34 cellular contexts compared by ENCODE assay signal in the genomic region with DNA sequence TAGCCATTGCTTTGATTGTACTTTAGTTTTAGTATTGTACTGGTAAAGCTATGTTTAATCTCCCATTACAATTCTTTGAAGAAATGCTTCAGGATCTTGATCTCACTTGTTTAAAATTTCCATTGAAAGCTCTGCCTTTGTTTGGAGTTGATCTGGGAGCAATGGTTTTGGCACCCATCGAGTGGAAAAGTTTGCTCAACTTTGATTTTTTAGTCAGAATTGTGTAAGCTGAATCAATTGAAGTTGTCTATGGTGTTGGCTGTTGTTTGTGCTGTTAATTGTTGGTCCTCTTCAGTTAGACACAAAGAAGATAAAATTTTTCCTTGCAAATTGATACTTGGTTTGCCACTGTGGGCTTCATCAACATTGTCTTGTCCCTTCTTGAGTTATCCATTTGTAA.
"Had no signal": no experiment of that assay in that cellular context is flagged by ENCODE, and none has a peak within 500 bp of the region (broad histone marks: within the 10 kb centered on the region; RNA-seq: fewer than 3 reads in every experiment).

No MANE protein-coding gene starts in this region.

- FAIRE-seq: astrocyte, TTC549 had no signal

- H3K36me3 ChIP-seq: breast epithelium had no signal

- H3K9me3 ChIP-seq: adrenal gland, body of pancreas, breast epithelium had no signal

- H3K4me3 ChIP-seq: adrenal gland, body of pancreas, breast epithelium had no signal

- ATAC-seq: activated CD8-positive, alpha-beta T cell treated with anti-CD3 and anti-CD28 coated beads for 36 hours; activated naive CD4-positive, alpha-beta T cell treated with anti-CD3 and anti-CD28 coated beads, Interleukin-2, amount 50 U/mL, for 72 hours; activated T-cell treated with anti-CD3 and anti-CD28 coated beads, Interleukin-2, amount 50 U/mL, for 4 hours; activated T-cell treated with anti-CD3 and anti-CD28 coated beads, Interleukin-2, amount 50 U/mL, for 72 hours; activated T-helper 17 cell treated with anti-CD3 and anti-CD28 coated beads, Interleukin-2, amount 50 U/mL, for 72 hours; body of pancreas had no signal

- H3K4me1 ChIP-seq: adrenal gland, body of pancreas, breast epithelium had no signal

- H3K27ac ChIP-seq: adrenal gland, body of pancreas, brain microvascular endothelial cell, breast epithelium, VCaP had no signal

- DNase-seq: activated B cell treated with CpG ODN at 0.5 μM for 24 hours; activated CD4-positive, alpha-beta memory T cell treated with anti-CD3 and anti-CD28 coated beads for 36 hours; activated CD4-positive, alpha-beta T cell treated with anti-CD3 and anti-CD28 coated beads for 4 hours; activated CD4-positive, alpha-beta T cell treated with anti-CD3 and anti-CD28 coated beads, Interleukin-2, amount 10 ng/mL, durations not matched to agents 24 days and 14 days; activated CD4-positive, alpha-beta T cell treated with anti-CD3 and anti-CD28 coated beads, Interleukin-2, amount 50 U/mL, for 1 hour; activated CD4-positive, alpha-beta T cell treated with anti-CD3 and anti-CD28 coated beads, Interleukin-2, amount 50 U/mL, for 4 hours; activated CD4-positive, CD25-positive, alpha-beta regulatory T cell treated with anti-CD3 and anti-CD28 coated beads, Interleukin-2, amount 50 U/mL, for 72 hours; activated CD8-positive, alpha-beta memory T cell treated with anti-CD3 and anti-CD28 coated beads, Interleukin-2, amount 50 U/mL, for 4 hours; activated CD8-positive, alpha-beta T cell treated with anti-CD3 and anti-CD28 coated beads for 36 hours; activated effector memory CD4-positive, alpha-beta T cell treated with anti-CD3 and anti-CD28 coated beads, Interleukin-2, amount 50 U/mL, for 16 hours; activated gamma-delta T cell treated with Interleukin-2 at 50 U/mL for 16 hours; activated naive CD4-positive, alpha-beta T cell; activated naive CD4-positive, alpha-beta T cell treated with anti-CD3 and anti-CD28 coated beads for 36 hours; activated naive CD4-positive, alpha-beta T cell treated with anti-CD3 and anti-CD28 coated beads, Interleukin-2, amount 50 U/mL, for 16 hours; activated naive CD8-positive, alpha-beta T cell treated with anti-CD3 and anti-CD28 coated beads for 36 hours; activated T-cell treated with anti-CD3 and anti-CD28 coated beads for 4 hours; activated T-cell treated with anti-CD3 and anti-CD28 coated beads, Interleukin-2, amount 50 U/mL, for 1 hour; activated T-cell treated with anti-CD3 and anti-CD28 coated beads, Interleukin-2, amount 50 U/mL, for 4 hours; activated T-cell treated with anti-CD3 and anti-CD28 coated beads, Interleukin-2, amount 50 U/mL, for 72 hours; adrenal gland; amniotic stem cell; aorta; body of pancreas; brain microvascular endothelial cell; central memory CD4-positive, alpha-beta T cell; T-helper 1 cell; T-helper 2 cell; T-helper 9 cell had no signal

- H3K27me3 ChIP-seq: adrenal gland, body of pancreas, brain microvascular endothelial cell, breast epithelium had no signal
